Comparison of ENCODE assay signal across 13 cellular contexts in the genomic region with DNA sequence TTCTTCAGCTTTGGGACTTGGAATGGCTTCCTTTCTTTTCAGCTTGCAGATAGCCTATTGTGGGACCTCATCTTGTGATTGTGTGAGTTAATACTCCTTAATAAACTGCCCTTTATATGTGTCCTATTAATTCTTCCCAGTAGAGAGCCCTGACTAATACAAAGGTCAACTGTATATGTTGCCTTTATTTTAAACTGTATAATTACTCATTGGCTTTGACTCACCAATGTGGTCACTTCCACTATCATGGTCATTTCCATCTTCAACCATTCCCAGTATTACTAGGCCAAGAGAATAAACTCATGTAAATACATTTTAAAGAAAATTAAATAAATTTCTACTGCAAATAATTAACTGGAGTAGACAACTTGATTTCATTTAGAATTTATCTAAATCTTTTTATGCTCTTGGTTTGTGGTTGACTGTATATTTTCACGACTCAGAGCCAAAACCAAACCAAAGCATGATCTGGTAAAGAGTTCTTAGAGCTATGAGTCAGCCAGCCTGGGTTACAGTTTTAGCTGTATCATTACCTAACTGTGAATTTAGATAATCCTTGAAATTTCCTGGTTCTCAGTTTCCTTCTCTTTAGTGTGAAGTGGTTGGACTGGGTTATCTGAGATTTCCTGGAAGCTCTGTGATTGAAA.
DNase-seq lines count a peak whose midpoint lies in the region; ATAC-seq and TF ChIP-seq lines count a peak whose summit lies in the region.
"Had no signal": no experiment of that assay in that cellular context is flagged by ENCODE, and none has a peak within 500 bp of the region (broad histone marks: within the 10 kb centered on the region; RNA-seq: fewer than 3 reads in every experiment).

No MANE protein-coding gene starts in this region.

- H3K36me3 Mint-ChIP-seq in activated naive CD4-positive, alpha-beta T cell treated with anti-CD3 and anti-CD28 coated beads for 36 hours (ENCODE audit: low read depth): no peaks in the 10 kb centered on the region

- H3K9me3 Mint-ChIP-seq in activated naive CD4-positive, alpha-beta T cell treated with anti-CD3 and anti-CD28 coated beads for 36 hours: peaks cover 1% of the 10 kb centered on the region
- H3K9me3 Mint-ChIP-seq: activated naive CD8-positive, alpha-beta T cell treated with anti-CD3 and anti-CD28 coated beads, Interleukin-2, amount 50 U/mL, for 24 hours had no signal

- POLR2A ChIA-PET in SK-N-SH (lab: Yijun Ruan, JAX): no interaction called here

- DNase-seq in GM23248: peak; percentile 78
- DNase-seq in SK-N-SH: no peak
- peak; percentile 80 for DNase-seq in fibroblast of mammary gland (ENCODE audit: low read depth)
- DNase-seq in activated naive CD4-positive, alpha-beta T cell treated with anti-CD3 and anti-CD28 coated beads for 36 hours: no peak
- DNase-seq: activated naive CD8-positive, alpha-beta T cell treated with anti-CD3 and anti-CD28 coated beads, Interleukin-2, amount 50 U/mL, for 24 hours; DMS153; NCI-H2227 treated with DMSO at 0.1 percent for 48 hours; RPMI8226 had no signal

- H3K9me3 ChIP-seq in GM23248 (ENCODE audit: low read depth) (no peaks in the 10 kb centered on the region), SK-N-SH (no peaks in the 10 kb centered on the region), skeletal muscle satellite cell (replicated peaks; ENCODE audit: low read length) (no peaks in the 10 kb centered on the region)

- H3K27ac Mint-ChIP-seq in activated naive CD4-positive, alpha-beta T cell treated with anti-CD3 and anti-CD28 coated beads for 36 hours: no peak overlapping the region
- H3K27ac Mint-ChIP-seq: activated naive CD8-positive, alpha-beta T cell treated with anti-CD3 and anti-CD28 coated beads, Interleukin-2, amount 50 U/mL, for 24 hours had no signal

- intact Hi-C loops in activated naive CD4-positive, alpha-beta T cell treated with anti-CD3 and anti-CD28 coated beads for 36 hours (cut with micrococcal nuclease): no loop called here

- no peaks in the 10 kb centered on the region for H3K9me2 ChIP-seq in GM23248 (ENCODE audit: insufficient read depth)
- H3K9me2 ChIP-seq in SK-N-SH: no peaks in the 10 kb centered on the region

- no peaks in the 10 kb centered on the region for H3K79me2 ChIP-seq in GM23248 (ENCODE audit: insufficient read depth)
- H3K79me2 ChIP-seq in SK-N-SH (ENCODE audit: insufficient read depth): no peaks in the 10 kb centered on the region

- 0 to 4% methylated on average over 1 of the region's 1 CpG for WGBS in GM23248 (ENCODE audit: low coverage in 1 of 2, low lambda C conversion rate in 2 of 2, missing lambda C conversion rate in 2 of 2), 2 experiments
- 0% methylated on average over 1 of the region's 1 CpG for WGBS in SK-N-SH (ENCODE audit: low lambda C conversion rate)

- no peak overlapping the region for H3K9ac ChIP-seq in GM23248
- H3K9ac ChIP-seq in SK-N-SH: no peak overlapping the region
- no peak overlapping the region for H3K9ac ChIP-seq in skeletal muscle satellite cell (ENCODE audit: low read depth, low read length)

- H3K4me3 ChIP-seq in GM23248: no peak overlapping the region
- H3K4me3 ChIP-seq in SK-N-SH (ENCODE audit: low read depth in 2 of 2, low read length in 1 of 2): no peak overlapping the region
- H3K4me3 ChIP-seq in fibroblast of mammary gland (ENCODE audit: control insufficient read depth, low read depth, low read length): no peak overlapping the region
- H3K4me3 ChIP-seq in skeletal muscle satellite cell (ENCODE audit: low read length): no peak overlapping the region

- H3K27me3 ChIP-seq in GM23248 (replicated peaks; ENCODE audit: insufficient read depth) (no peaks in the 10 kb centered on the region), SK-N-SH (ENCODE audit: insufficient read depth) (no peaks in the 10 kb centered on the region; the same call in 1 of the 2 replicates), skeletal muscle satellite cell (ENCODE audit: control insufficient read depth, insufficient read depth, low read length) (no peaks in the 10 kb centered on the region)

- H3K27ac ChIP-seq in GM23248 (peak overlapping the region; percentile 31), SK-N-SH (ENCODE audit: low read depth in 2 of 2, low read length in 1 of 2) (peak overlapping the region in 1 of 2 experiments; percentile 67; a peak in 2 of 4 replicates)

- no peak for TF ChIP-seq EP300 in SK-N-SH (IDR thresholded peaks at IDR 0.05; ENCODE audit: borderline replicate concordance in 1 of 2, low read depth in 1 of 2, low read length in 1 of 2)

- TF ChIP-seq RAD21 in SK-N-SH (IDR thresholded peaks at IDR 0.05; ENCODE audit: low read length): no peak

- CTCF ChIA-PET in SK-N-SH (lab: Yijun Ruan, JAX): interaction anchor here (1.3 to 3.6 kb wide), 2 partner anchors 20 to 44 kb away, joined by 4 to 14 read pairs; no protein-coding TSS in a partner anchor
- CTCF ChIA-PET in activated naive CD4-positive, alpha-beta T cell treated with anti-CD3 and anti-CD28 coated beads for 36 hours (lab: Charles Lee): no interaction called here

- H3F3A ChIP-seq in GM23248 (ENCODE audit: insufficient read depth) (peaks cover 14% of the 10 kb centered on the region; the same call in 1 of the 2 replicates), SK-N-SH (replicated peaks; ENCODE audit: insufficient read depth) (peaks cover 15% of the 10 kb centered on the region)

- H3K27me3 Mint-ChIP-seq in activated naive CD4-positive, alpha-beta T cell treated with anti-CD3 and anti-CD28 coated beads for 36 hours (ENCODE audit: low read depth): no peaks in the 10 kb centered on the region
- H3K27me3 Mint-ChIP-seq: activated naive CD8-positive, alpha-beta T cell treated with anti-CD3 and anti-CD28 coated beads, Interleukin-2, amount 50 U/mL, for 24 hours had no signal

- H2AFZ ChIP-seq in GM23248: no peak overlapping the region
- H2AFZ ChIP-seq in SK-N-SH (ENCODE audit: low read depth): peak overlapping the region; percentile 5; the same call in 1 of the 2 replicates

- no peak overlapping the region for H3K4me3 Mint-ChIP-seq in activated naive CD4-positive, alpha-beta T cell treated with anti-CD3 and anti-CD28 coated beads for 36 hours
- H3K4me3 Mint-ChIP-seq: activated naive CD8-positive, alpha-beta T cell treated with anti-CD3 and anti-CD28 coated beads, Interleukin-2, amount 50 U/mL, for 24 hours had no signal

- TF ChIP-seq CTCF in SK-N-SH (IDR thresholded peaks at IDR 0.05): no peak
- no peak for TF ChIP-seq CTCF in fibroblast of mammary gland (conservative IDR thresholded peaks at IDR 0.05; ENCODE audit: control insufficient read depth, insufficient read depth, low read depth, low read length)

- H3K36me3 ChIP-seq in GM23248 (ENCODE audit: low read depth): no peaks in the 10 kb centered on the region
- no peaks in the 10 kb centered on the region for H3K36me3 ChIP-seq in SK-N-SH (replicated peaks in 1 of 2; ENCODE audit: control insufficient read depth in 1 of 2, insufficient read depth in 2 of 2, low read length in 1 of 2)
- no peaks in the 10 kb centered on the region for H3K36me3 ChIP-seq in skeletal muscle satellite cell (ENCODE audit: insufficient read depth, low read length)

- H3K4me1 ChIP-seq in GM23248 (ENCODE audit: insufficient read depth) (peaks cover 10% of the 10 kb centered on the region), SK-N-SH (ENCODE audit: control insufficient read depth in 1 of 2, insufficient read depth in 2 of 2, low read depth in 1 of 2, low read length in 1 of 2) (0 out of 4 replicates have a peak, but pooled peaks cover 0 to 4% of the 10 kb centered on the region in 2 experiments), skeletal muscle satellite cell (ENCODE audit: control insufficient read depth, insufficient read depth, low read length) (peaks cover 13% of the 10 kb centered on the region)

- H4K20me1 ChIP-seq in GM23248 (ENCODE audit: insufficient read depth) (no peaks in the 10 kb centered on the region), SK-N-SH (ENCODE audit: insufficient read depth) (no peaks in the 10 kb centered on the region)

- in situ Hi-C loops in GM23248 (cut with MboI): no loop called here

- no peak for ATAC-seq in GM19467 (IDR thresholded peaks at IDR 0.05; ENCODE audit: unreplicated experiment)
- no peak for ATAC-seq in GM21786 (IDR thresholded peaks at IDR 0.05; ENCODE audit: unreplicated experiment)
- no peak for ATAC-seq in HG03432 (IDR thresholded peaks at IDR 0.05; ENCODE audit: unreplicated experiment)
- ATAC-seq: activated naive CD8-positive, alpha-beta T cell treated with anti-CD3 and anti-CD28 coated beads, Interleukin-2, amount 50 U/mL, for 24 hours; sciatic nerve had no signal

- H3K4me2 ChIP-seq in GM23248 (ENCODE audit: unreplicated experiment) (peak overlapping the region; percentile 31), SK-N-SH (peak overlapping the region; percentile 36; the same call in 1 of the 2 replicates), skeletal muscle satellite cell (ENCODE audit: low read length) (peak overlapping the region; percentile 50)

- H3K4me1 Mint-ChIP-seq in activated naive CD4-positive, alpha-beta T cell treated with anti-CD3 and anti-CD28 coated beads for 36 hours (ENCODE audit: low read depth): no peaks in the 10 kb centered on the region
- H3K4me1 Mint-ChIP-seq: activated naive CD8-positive, alpha-beta T cell treated with anti-CD3 and anti-CD28 coated beads, Interleukin-2, amount 50 U/mL, for 24 hours had no signal

TF ChIP-seq in SK-N-SH, 30 proteins besides CTCF, POLR2A, EP300 and RAD21:
- TF ChIP-seq MEF2A (IDR thresholded peaks at IDR 0.05; ENCODE audit: borderline replicate concordance, low read depth) (no peak), NFIC (IDR thresholded peaks at IDR 0.05; ENCODE audit: borderline replicate concordance) (0 out of 2 replicates have a peak, but pooled peaks have one; percentile 38), SMC3 (IDR thresholded peaks at IDR 0.05; ENCODE audit: low read depth, low read length) (no peak), TAF1 (IDR thresholded peaks at IDR 0.05; ENCODE audit: borderline replicate concordance, low read depth, low read length) (no peak), YY1 (IDR thresholded peaks at IDR 0.05; ENCODE audit: low read depth) (no peak), POLR2AphosphoS5 (IDR thresholded peaks at IDR 0.05; ENCODE audit: low read depth, low read length) (no peak), FOSL2 (IDR thresholded peaks at IDR 0.05; ENCODE audit: borderline replicate concordance, low read depth) (peak; percentile 17; the same call in 1 of the 2 replicates), FOXJ3 (CRISPR knock-in tag; IDR thresholded peaks at IDR 0.05) (no peak), JUND (IDR thresholded peaks at IDR 0.05) (no peak), TCF12 (IDR thresholded peaks at IDR 0.05) (peak; percentile 34; the same call in 1 of the 2 replicates), GATA2 (CRISPR knock-in tag; IDR thresholded peaks at IDR 0.05) (no peak)

Comparison
In these comparisons a context has a peak if more than half of its experiments do, and no peak if none do; other contexts are left out.
1. DNase-seq: peak in GM23248 (single experiment) and fibroblast of mammary gland (single experiment); none in SK-N-SH (single experiment) and activated naive CD4-positive, alpha-beta T cell treated with anti-CD3 and anti-CD28 coated beads for 36 hours (single experiment).
2. Peak in every context shown above with its lines, with median percentiles within 50 percentile points of each other: H3K4me2 ChIP-seq.